In genomic region chr10:95558593-95559320, GRCh38 we compare ENCODE assay signal across 1 cellular context.
A peak's percentile ranks its signal among the peaks of the same experiment; 100 is the strongest.
TF ChIP-seq lines count a peak whose summit lies in the region.

No MANE protein-coding gene starts in this region.

TF ChIP-seq in IMR-90, 13 proteins besides CTCF, POLR2A, EP300 and RAD21:
- TF ChIP-seq USF2 (IDR thresholded peaks at IDR 0.05; ENCODE audit: low read depth, low read length), result no peak
- TF ChIP-seq FOS (IDR thresholded peaks at IDR 0.05; ENCODE audit: low read depth, low read length), result no peak
- TF ChIP-seq BHLHE40 (IDR thresholded peaks at IDR 0.05; ENCODE audit: low read depth, low read length), result no peak
- no peak for TF ChIP-seq RCOR1 (IDR thresholded peaks at IDR 0.05; ENCODE audit: insufficient replicate concordance, low read length)
- peak; percentile 76 for TF ChIP-seq CEBPB (IDR thresholded peaks at IDR 0.05; ENCODE audit: low read depth, low read length)
- no peak for TF ChIP-seq CHD1 (IDR thresholded peaks at IDR 0.05; ENCODE audit: low read depth, low read length)
- TF ChIP-seq ELK1 (IDR thresholded peaks at IDR 0.05; ENCODE audit: borderline replicate concordance, low read depth, low read length), result no peak
